ENCODE assay signal across 7 cellular contexts in the genomic region with DNA sequence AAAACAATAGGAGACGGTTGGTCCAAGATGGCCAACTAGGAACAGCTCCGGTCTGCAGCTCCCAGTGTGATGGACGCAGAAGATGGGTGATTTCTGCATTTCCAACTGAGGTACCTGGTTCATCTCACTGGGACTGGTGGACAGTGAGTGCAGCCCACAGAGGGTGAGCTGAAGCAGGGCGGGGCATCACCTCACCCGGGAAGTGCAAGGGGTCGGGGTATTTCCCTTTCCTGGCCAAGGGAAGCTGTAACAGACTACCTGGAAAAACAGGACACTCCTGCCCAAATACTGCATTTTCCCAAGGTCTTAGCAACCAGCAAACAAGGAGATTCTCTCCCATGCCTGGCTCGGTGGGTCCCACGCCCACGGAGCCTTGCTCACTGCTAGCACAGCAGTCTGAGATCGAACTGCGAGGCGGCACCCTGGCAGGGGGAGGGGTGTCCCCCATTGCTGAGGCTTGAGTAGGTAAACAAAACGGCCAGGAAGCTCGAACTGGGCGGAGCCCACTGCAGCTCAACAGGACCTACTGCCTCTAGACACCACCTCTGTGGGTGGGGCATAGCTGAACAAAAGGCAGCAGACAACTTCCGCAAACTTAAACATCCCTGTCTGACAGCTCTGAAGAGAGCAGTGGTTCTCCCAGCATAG.
A peak's percentile ranks its signal among the peaks of the same experiment; 100 is the strongest.
DNase-seq lines count a peak whose midpoint lies in the region; ATAC-seq and TF ChIP-seq lines count a peak whose summit lies in the region.
"Not testable (repeated sequence)": the region's sequence is repeated elsewhere in the genome, so short reads cannot be mapped to it uniquely, and the experiment has no call there.

No MANE protein-coding gene starts in this region.

- H3K4me2 ChIP-seq in GM23338 (peak overlapping the region; percentile 72), hepatocyte (peak overlapping the region; percentile 46)

- H4K20me1 ChIP-seq in GM23338 (replicated peaks; ENCODE audit: insufficient read depth); hepatocyte (ENCODE audit: insufficient read depth, poor library complexity, severe bottlenecking): not testable (repeated sequence)

- H3K79me2 ChIP-seq in GM23338 (replicated peaks; ENCODE audit: insufficient read depth), result peaks cover 18% of the 10 kb centered on the region
- not testable (repeated sequence) for H3K79me2 ChIP-seq in hepatocyte

- H3K4me3 ChIP-seq in GM23338 (peak overlapping the region; percentile 48), iPS-18c (ENCODE audit: insufficient read depth, low read depth, low read length) (peak overlapping the region; percentile 40; the same call in 1 of the 2 replicates)
- not testable (repeated sequence) for H3K4me3 ChIP-seq in hepatocyte

- H3K4me1 ChIP-seq in GM23338 (ENCODE audit: insufficient read depth); hepatocyte (ENCODE audit: insufficient read depth): not testable (repeated sequence)

- H3K27me3 Mint-ChIP-seq in GM23338 (ENCODE audit: insufficient read depth, low read depth, poor library complexity); mesothelial cell of epicardium (ENCODE audit: low read depth): not testable (repeated sequence)

- WGBS in hepatocyte (ENCODE audit: low lambda C conversion rate, missing lambda C conversion rate), result 76% methylated on average over 16 of the region's 16 CpGs

- not testable (repeated sequence) for H3K9me2 ChIP-seq in GM23338 (ENCODE audit: insufficient read depth); hepatocyte (replicated peaks; ENCODE audit: insufficient read depth)

- DNase-seq in GM23338 (ENCODE audit: low spot score) (peak; percentile 80), NCI-H1417 (lab: John Stamatoyannopoulos, UW) (peak; percentile 6 to 12 (median 10)), NCI-H748 treated with DMSO at 0.1 percent for 48 hours (lab: John Stamatoyannopoulos, UW) (peak; percentile 44), ecto neural progenitor cell (ENCODE audit: low spot score) (peak; percentile 69), hepatocyte (ENCODE audit: low spot score) (peak; percentile 30)
- not testable (repeated sequence) for DNase-seq in mesothelial cell of epicardium (ENCODE audit: low spot score in 2 of 2, unreplicated experiment in 2 of 2)

- H3K36me3 ChIP-seq in GM23338 (ENCODE audit: insufficient read depth), result peaks cover 12% of the 10 kb centered on the region; the same call in 1 of the 2 replicates
- H3K36me3 ChIP-seq in hepatocyte (replicated peaks; ENCODE audit: insufficient read depth, low read depth), result not testable (repeated sequence)

- peaks cover 36% of the 10 kb centered on the region for H3K36me3 Mint-ChIP-seq in GM23338 (ENCODE audit: low read depth)
- H3K36me3 Mint-ChIP-seq in mesothelial cell of epicardium, result peaks cover 52% of the 10 kb centered on the region

- peak overlapping the region; percentile 72; the same call in 1 of the 2 replicates for H3K27ac ChIP-seq in GM23338 (ENCODE audit: low read depth)
- not testable (repeated sequence) for H3K27ac ChIP-seq in hepatocyte

- peak; percentile 90 for ATAC-seq in GM23338

- H3K27ac Mint-ChIP-seq in GM23338, mesothelial cell of epicardium: not testable (repeated sequence)

- not testable (repeated sequence) for H3K4me1 Mint-ChIP-seq in GM23338, mesothelial cell of epicardium

- not testable (repeated sequence) for H3F3A ChIP-seq in GM23338 (replicated peaks; ENCODE audit: low read depth)

- not testable (repeated sequence) for H3K27me3 ChIP-seq in GM23338 (ENCODE audit: insufficient read depth); hepatocyte

- H3K4me3 Mint-ChIP-seq in GM23338, result not testable (repeated sequence)
- H3K4me3 Mint-ChIP-seq in mesothelial cell of epicardium, result peak overlapping the region; percentile 7

- not testable (repeated sequence) for H3K9me3 ChIP-seq in hepatocyte (ENCODE audit: low read depth); iPS-18c (ENCODE audit: control insufficient read depth, insufficient read depth, low read length)

- not testable (repeated sequence) for H3K9me3 Mint-ChIP-seq in GM23338
- H3K9me3 Mint-ChIP-seq in mesothelial cell of epicardium, result peaks cover 53% of the 10 kb centered on the region

- not testable (repeated sequence) for H2AFZ ChIP-seq in GM23338, hepatocyte

- TF ChIP-seq CTCF in GM23338 (conservative IDR thresholded peaks at IDR 0.05; ENCODE audit: low read depth in 2 of 2); hepatocyte (IDR thresholded peaks at IDR 0.05; ENCODE audit: poor library complexity); mesothelial cell of epicardium (IDR thresholded peaks at IDR 0.05; ENCODE audit: unreplicated experiment): not testable (repeated sequence)
